28 cellular contexts compared by ENCODE assay signal in the genomic region with DNA sequence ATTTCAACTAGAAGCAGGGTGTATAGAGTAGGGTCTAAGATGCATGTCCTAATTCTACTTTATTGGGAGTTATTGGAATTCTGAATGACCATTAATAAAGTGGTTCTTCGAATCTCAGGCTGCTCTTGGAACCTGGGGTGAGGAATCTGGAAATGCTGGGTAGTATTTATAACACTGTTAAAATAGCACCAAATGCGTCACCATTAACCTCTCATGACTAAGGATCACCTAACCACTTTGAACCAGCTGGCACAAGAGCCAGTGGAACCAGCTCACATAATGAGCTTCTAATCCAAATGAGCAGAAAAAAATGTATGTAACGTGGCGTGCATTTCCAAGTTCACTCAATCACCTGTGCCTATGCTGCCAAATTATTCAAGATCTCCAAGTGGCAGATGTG.
"Had no signal": no experiment of that assay in that cellular context is flagged by ENCODE, and none has a peak within 500 bp of the region (broad histone marks: within the 10 kb centered on the region; RNA-seq: fewer than 3 reads in every experiment).

No MANE protein-coding gene starts in this region.

- H3K36me3 ChIP-seq: adrenal gland, esophagus squamous epithelium, gastroesophageal sphincter had no signal

- H3K27ac Mint-ChIP-seq: activated CD4-positive, alpha-beta T cell treated with anti-CD3 and anti-CD28 coated beads for 36 hours; activated CD4-positive, alpha-beta T cell treated with anti-CD3 and anti-CD28 coated beads, Interleukin-2, amount 10 ng/mL, durations not matched to agents 24 days and 14 days; activated CD8-positive, alpha-beta T cell treated with anti-CD3 and anti-CD28 coated beads for 36 hours; activated naive CD4-positive, alpha-beta T cell treated with anti-CD3 and anti-CD28 coated beads for 36 hours; activated naive CD4-positive, alpha-beta T cell treated with anti-CD3 and anti-CD28 coated beads, Interleukin-2, amount 50 U/mL, for 24 hours; activated naive CD8-positive, alpha-beta T cell treated with anti-CD3 and anti-CD28 coated beads for 36 hours; activated naive CD8-positive, alpha-beta T cell treated with anti-CD3 and anti-CD28 coated beads, Interleukin-2, amount 50 U/mL, for 24 hours; activated T-helper 17 cell treated with anti-CD3 and anti-CD28 coated beads, Interleukin-2, amount 50 U/mL, for 72 hours; effector memory CD8-positive, alpha-beta T cell had no signal

- H3K9me3 ChIP-seq: adrenal gland, body of pancreas, esophagus squamous epithelium, gastroesophageal sphincter had no signal

- H3K27me3 ChIP-seq: adrenal gland, body of pancreas, esophagus squamous epithelium, gastroesophageal sphincter had no signal

- H3K4me1 ChIP-seq: adrenal gland, body of pancreas, esophagus squamous epithelium, gastroesophageal sphincter had no signal

- ATAC-seq: activated CD4-positive, alpha-beta T cell treated with anti-CD3 and anti-CD28 coated beads for 36 hours; activated CD8-positive, alpha-beta T cell treated with anti-CD3 and anti-CD28 coated beads for 36 hours; activated naive CD8-positive, alpha-beta T cell treated with anti-CD3 and anti-CD28 coated beads, Interleukin-2, amount 50 U/mL, for 24 hours; activated T-cell treated with anti-CD3 and anti-CD28 coated beads, Interleukin-2, amount 50 U/mL, for 4 hours; activated T-helper 17 cell treated with anti-CD3 and anti-CD28 coated beads, Interleukin-2, amount 50 U/mL, for 72 hours; body of pancreas; effector memory CD8-positive, alpha-beta T cell; gastroesophageal sphincter had no signal

- H3K4me1 Mint-ChIP-seq: activated CD4-positive, alpha-beta T cell treated with anti-CD3 and anti-CD28 coated beads for 36 hours; activated CD4-positive, alpha-beta T cell treated with anti-CD3 and anti-CD28 coated beads, Interleukin-2, amount 10 ng/mL, durations not matched to agents 24 days and 14 days; activated naive CD4-positive, alpha-beta T cell treated with anti-CD3 and anti-CD28 coated beads, Interleukin-2, amount 50 U/mL, for 24 hours; activated naive CD8-positive, alpha-beta T cell treated with anti-CD3 and anti-CD28 coated beads for 36 hours; activated naive CD8-positive, alpha-beta T cell treated with anti-CD3 and anti-CD28 coated beads, Interleukin-2, amount 50 U/mL, for 24 hours; activated T-helper 17 cell treated with anti-CD3 and anti-CD28 coated beads, Interleukin-2, amount 50 U/mL, for 72 hours had no signal

- H3K36me3 Mint-ChIP-seq: activated naive CD4-positive, alpha-beta T cell treated with anti-CD3 and anti-CD28 coated beads, Interleukin-2, amount 50 U/mL, for 24 hours; activated naive CD8-positive, alpha-beta T cell treated with anti-CD3 and anti-CD28 coated beads for 36 hours had no signal

- H3K4me3 ChIP-seq: adrenal gland, body of pancreas, esophagus squamous epithelium, gastroesophageal sphincter had no signal

- H3K4me3 Mint-ChIP-seq: activated CD4-positive, alpha-beta T cell treated with anti-CD3 and anti-CD28 coated beads for 36 hours; activated CD4-positive, alpha-beta T cell treated with anti-CD3 and anti-CD28 coated beads, Interleukin-2, amount 10 ng/mL, durations not matched to agents 24 days and 14 days; activated CD8-positive, alpha-beta T cell treated with anti-CD3 and anti-CD28 coated beads for 36 hours; activated naive CD4-positive, alpha-beta T cell treated with anti-CD3 and anti-CD28 coated beads for 36 hours; activated naive CD4-positive, alpha-beta T cell treated with anti-CD3 and anti-CD28 coated beads, Interleukin-2, amount 50 U/mL, for 24 hours; activated naive CD8-positive, alpha-beta T cell treated with anti-CD3 and anti-CD28 coated beads for 36 hours; activated naive CD8-positive, alpha-beta T cell treated with anti-CD3 and anti-CD28 coated beads, Interleukin-2, amount 50 U/mL, for 24 hours; activated T-cell treated with anti-CD3 and anti-CD28 coated beads, Interleukin-2, amount 50 U/mL, for 4 hours; activated T-helper 17 cell treated with anti-CD3 and anti-CD28 coated beads, Interleukin-2, amount 50 U/mL, for 72 hours; effector memory CD8-positive, alpha-beta T cell had no signal

- H3K27me3 Mint-ChIP-seq: activated CD4-positive, alpha-beta T cell treated with anti-CD3 and anti-CD28 coated beads, Interleukin-2, amount 10 ng/mL, durations not matched to agents 24 days and 14 days; activated CD8-positive, alpha-beta T cell treated with anti-CD3 and anti-CD28 coated beads for 36 hours; activated naive CD4-positive, alpha-beta T cell treated with anti-CD3 and anti-CD28 coated beads, Interleukin-2, amount 50 U/mL, for 24 hours; activated T-helper 17 cell treated with anti-CD3 and anti-CD28 coated beads, Interleukin-2, amount 50 U/mL, for 72 hours; effector memory CD8-positive, alpha-beta T cell had no signal

- DNase-seq: activated CD4-positive, alpha-beta T cell treated with anti-CD3 and anti-CD28 coated beads for 36 hours; activated CD4-positive, alpha-beta T cell treated with anti-CD3 and anti-CD28 coated beads, Interleukin-2, amount 10 ng/mL, durations not matched to agents 24 days and 14 days; activated CD4-positive, CD25-positive, alpha-beta regulatory T cell; activated CD4-positive, CD25-positive, alpha-beta regulatory T cell treated with anti-CD3 and anti-CD28 coated beads, Interleukin-2, amount 50 U/mL, for 72 hours; activated CD8-positive, alpha-beta memory T cell treated with anti-CD3 and anti-CD28 coated beads for 24 hours; activated CD8-positive, alpha-beta T cell treated with anti-CD3 and anti-CD28 coated beads for 36 hours; activated effector memory CD4-positive, alpha-beta T cell treated with Interleukin-2 at 50 U/mL for 16 hours; activated gamma-delta T cell treated with Interleukin-2 at 50 U/mL for 16 hours; activated naive CD4-positive, alpha-beta T cell treated with anti-CD3 and anti-CD28 coated beads for 36 hours; activated naive CD8-positive, alpha-beta T cell treated with anti-CD3 and anti-CD28 coated beads for 36 hours; activated naive CD8-positive, alpha-beta T cell treated with anti-CD3 and anti-CD28 coated beads, Interleukin-2, amount 50 U/mL, for 24 hours; activated T-cell treated with anti-CD3 and anti-CD28 coated beads, Interleukin-2, amount 50 U/mL, for 4 hours; adrenal gland; amygdala; aorta; body of pancreas; caudate nucleus; cortex of kidney; dermis blood vessel endothelial cell; effector CD4-positive, alpha-beta T cell; effector memory CD8-positive, alpha-beta T cell; erythroblast; esophagus squamous epithelium; foreskin melanocyte; T-helper 2 cell had no signal

- H3K27ac ChIP-seq: adrenal gland, body of pancreas, esophagus squamous epithelium, gastroesophageal sphincter had no signal
